Comparison of ENCODE assay signal across 9 cellular contexts in genomic region chr5:66958984-66959641, GRCh38.
A peak's percentile ranks its signal among the peaks of the same experiment; 100 is the strongest.
DNase-seq lines count a peak whose midpoint lies in the region; ATAC-seq and TF ChIP-seq lines count a peak whose summit lies in the region.
"Had no signal": no experiment of that assay in that cellular context is flagged by ENCODE, and none has a peak within 500 bp of the region (broad histone marks: within the 10 kb centered on the region; RNA-seq: fewer than 3 reads in every experiment).

No MANE protein-coding gene starts in this region.

- peak overlapping the region; percentile 70 for H3K27ac ChIP-seq in ACC112 (ENCODE audit: low read depth, low read length)

- H3K4me1 ChIP-seq in ACC112 (ENCODE audit: control insufficient read depth, insufficient read depth, low read length, unreplicated experiment) = peaks cover 29% of the 10 kb centered on the region

- DNase-seq in NCI-H748 treated with DMSO at 0.1 percent for 48 hours (lab: John Stamatoyannopoulos, UW) (peak; percentile 15), fibroblast of pulmonary artery (ENCODE audit: low read depth) (peak; percentile 75), neural crest cell (ENCODE audit: low read depth, low spot score) (peak; percentile 6), NCI-H1048 (lab: John Stamatoyannopoulos, UW) (no peak)
- DNase-seq: activated naive CD4-positive, alpha-beta T cell had no signal

- H3K36me3 ChIP-seq in ACC112 (ENCODE audit: insufficient read depth, low read length) = no peaks in the 10 kb centered on the region

- peak overlapping the region; percentile 29 for H3K4me3 Mint-ChIP-seq in neural crest cell

- H3K4me1 Mint-ChIP-seq in neural crest cell = peaks cover 27% of the 10 kb centered on the region

- H3K9me3 Mint-ChIP-seq in neural crest cell = no peaks in the 10 kb centered on the region

- no peak for TF ChIP-seq CTCF in fibroblast of pulmonary artery (IDR thresholded peaks at IDR 0.05; ENCODE audit: low read length, missing control alignments)
- no peak for TF ChIP-seq CTCF in neural crest cell (conservative IDR thresholded peaks at IDR 0.05)

- H2AFZ ChIP-seq in ACC112 (ENCODE audit: low read length, unreplicated experiment) = peak overlapping the region; percentile 31

- no peaks in the 10 kb centered on the region for H3K36me3 Mint-ChIP-seq in neural crest cell (ENCODE audit: low read depth)

- no peak overlapping the region for H3K27ac Mint-ChIP-seq in neural crest cell (ENCODE audit: unreplicated experiment)

- no peaks in the 10 kb centered on the region for H3K27me3 Mint-ChIP-seq in neural crest cell (ENCODE audit: low read depth)

- no peaks in the 10 kb centered on the region for H3K27me3 ChIP-seq in ACC112 (ENCODE audit: insufficient read depth, low read length)

- no peaks in the 10 kb centered on the region for H3K79me2 ChIP-seq in ACC112 (ENCODE audit: control insufficient read depth, insufficient read depth, low read length, unreplicated experiment)

- H3K4me3 ChIP-seq in ACC112 (ENCODE audit: low read depth, low read length) (peak overlapping the region; percentile 71), fibroblast of pulmonary artery (replicated peaks; ENCODE audit: low read depth, low read length) (peak overlapping the region; percentile 55)

- ATAC-seq in GM19395 (IDR thresholded peaks at IDR 0.05; ENCODE audit: unreplicated experiment) (no peak), GM18868 (IDR thresholded peaks at IDR 0.05; ENCODE audit: unreplicated experiment) (no peak), GM19023 (IDR thresholded peaks at IDR 0.05; ENCODE audit: unreplicated experiment) (no peak)
